In the genomic region with DNA sequence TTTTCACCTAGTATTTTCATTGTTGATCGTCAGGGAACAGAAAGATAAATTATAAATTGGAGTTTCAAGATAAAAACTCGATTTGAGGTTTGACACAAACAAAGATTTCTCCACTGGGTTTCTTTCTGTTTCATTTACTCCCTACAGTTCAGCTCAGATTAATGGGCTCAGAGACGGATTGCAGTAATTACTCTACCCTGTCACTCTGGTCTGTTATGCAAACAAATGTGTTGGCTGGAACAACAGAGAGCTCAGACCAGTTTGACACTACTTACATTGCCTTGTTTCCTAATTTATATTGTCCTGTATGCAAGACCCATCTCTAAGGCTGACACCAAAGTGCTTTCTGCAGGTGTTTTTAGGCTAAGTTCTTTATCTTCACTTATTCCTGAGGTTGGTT, we compare ENCODE assay signal across 20 cellular contexts.
DNase-seq lines count a peak whose midpoint lies in the region; ATAC-seq, FAIRE-seq and TF ChIP-seq lines count a peak whose summit lies in the region.
"Had no signal": no experiment of that assay in that cellular context is flagged by ENCODE, and none has a peak within 500 bp of the region (broad histone marks: within the 10 kb centered on the region; RNA-seq: fewer than 3 reads in every experiment).

No MANE protein-coding gene starts in this region.

- H2AFZ ChIP-seq in neural cell (ENCODE audit: low read depth, low read length): no peak overlapping the region

- peak overlapping the region; percentile 23 for H3K4me3 ChIP-seq in neural cell (ENCODE audit: low read length)
- H3K4me3 ChIP-seq: K562, SJSA1 had no signal

- no peaks in the 10 kb centered on the region for H3K27me3 Mint-ChIP-seq in WTC11 (ENCODE audit: low read depth)

- POLR2A ChIA-PET in WTC11 (lab: Charles Lee): no interaction called here

- no peak for TF ChIP-seq EP300 in neural cell (conservative IDR thresholded peaks at IDR 0.05; ENCODE audit: poor library complexity, severe bottlenecking)

- no peaks in the 10 kb centered on the region for H3K27me3 ChIP-seq in neural cell (ENCODE audit: insufficient read depth, low read depth, low read length)
- H3K27me3 ChIP-seq: SJSA1 had no signal

- no peaks in the 10 kb centered on the region for H4K20me1 ChIP-seq in neural cell (ENCODE audit: insufficient read depth)

- H3K4me3 Mint-ChIP-seq in WTC11: no peak overlapping the region
- H3K4me3 Mint-ChIP-seq: HFFc6; T-helper 1 cell treated with Interleukin-12 subunit alpha and Interleukin-12 subunit beta and Interleukin-4 antibody, amounts not matched to agents 30 μg/mL and 1 μg/mL, for 36 hours had no signal

- TF ChIP-seq RAD21 in neural cell (conservative IDR thresholded peaks at IDR 0.05): no peak

- ATAC-seq in WTC11 (no peak), GM19455 (IDR thresholded peaks at IDR 0.05; ENCODE audit: unreplicated experiment) (no peak)
- ATAC-seq: K562, Panc1 had no signal

- H3K9me3 Mint-ChIP-seq in WTC11: peaks cover 14% of the 10 kb centered on the region

- H3K9ac ChIP-seq in neural cell (ENCODE audit: low read length): no peak overlapping the region

- H3K4me1 Mint-ChIP-seq in WTC11: peaks cover 17% of the 10 kb centered on the region

- CTCF ChIA-PET in WTC11 (lab: Charles Lee): no interaction called here

- H3K27ac ChIP-seq in neural cell (ENCODE audit: low read length): no peak overlapping the region
- H3K27ac ChIP-seq: C4-2B, SJSA1 had no signal

- H3F3A ChIP-seq in neural cell (ENCODE audit: insufficient read depth, low read length, poor library complexity, severe bottlenecking): no peaks in the 10 kb centered on the region

- no peak for FAIRE-seq in H54 (lab: Jason Lieb, UNC)
- FAIRE-seq: GM19239, H1, K562 had no signal

- TF ChIP-seq CTCF in WTC11 (IDR thresholded peaks at IDR 0.05) (no peak), neural cell (IDR thresholded peaks at IDR 0.05; ENCODE audit: poor library complexity, severe bottlenecking) (no peak)

- peak overlapping the region; percentile 36; the same call in 1 of the 2 replicates for H3K27ac Mint-ChIP-seq in WTC11
- H3K27ac Mint-ChIP-seq: HFFc6; T-helper 1 cell treated with Interleukin-12 subunit alpha and Interleukin-12 subunit beta and Interleukin-4 antibody, amounts not matched to agents 30 μg/mL and 1 μg/mL, for 36 hours had no signal

- H3K36me3 ChIP-seq in neural cell (ENCODE audit: insufficient read depth, low read length): no peaks in the 10 kb centered on the region
- H3K36me3 ChIP-seq: SJSA1 had no signal

- DNase-seq in ELF-1 (ENCODE audit: low read depth, low spot score) (peak; percentile 9), NCI-H146 (lab: John Stamatoyannopoulos, UW) (peak; percentile 69), WTC11 (ENCODE audit: low spot score) (no peak), H54 (ENCODE audit: insufficient read length, low spot score) (no peak), NCI-H2029 (lab: John Stamatoyannopoulos, UW) (no peak)
- DNase-seq: AML-193, DMS 273 treated with DMSO at 0.1 percent for 48 hours, GF-D8, HFFc6, NCI-H1105 treated with DMSO at 0.1 percent for 48 hours, NCI-H1930 had no signal

- H3K9me2 ChIP-seq in neural cell (ENCODE audit: insufficient read depth, low read length): no peaks in the 10 kb centered on the region

- no peak for TF ChIP-seq POLR2A in H54 (IDR thresholded peaks at IDR 0.05; ENCODE audit: low read depth, low read length)

- no peaks in the 10 kb centered on the region for H3K79me2 ChIP-seq in neural cell (replicated peaks; ENCODE audit: insufficient read depth, low read length)

- H3K36me3 Mint-ChIP-seq in WTC11: no peaks in the 10 kb centered on the region

- H3K4me2 ChIP-seq in neural cell (ENCODE audit: low read length): no peak overlapping the region

- no peaks in the 10 kb centered on the region for H3K9me3 ChIP-seq in neural cell (ENCODE audit: low read length)
- H3K9me3 ChIP-seq: SJSA1 had no signal

TF ChIP-seq in WTC11, 78 proteins besides CTCF, POLR2A, EP300 and RAD21 (continues in another document):
- no peak for TF ChIP-seq CREB1 (CRISPR knock-in tag; IDR thresholded peaks at IDR 0.05)
- TF ChIP-seq, protein P1, sequence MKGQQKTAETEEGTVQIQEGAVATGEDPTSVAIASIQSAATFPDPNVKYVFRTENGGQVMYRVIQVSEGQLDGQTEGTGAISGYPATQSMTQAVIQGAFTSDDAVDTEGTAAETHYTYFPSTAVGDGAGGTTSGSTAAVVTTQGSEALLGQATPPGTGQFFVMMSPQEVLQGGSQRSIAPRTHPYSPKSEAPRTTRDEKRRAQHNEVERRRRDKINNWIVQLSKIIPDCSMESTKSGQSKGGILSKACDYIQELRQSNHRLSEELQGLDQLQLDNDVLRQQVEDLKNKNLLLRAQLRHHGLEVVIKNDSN (CRISPR knock-in tag; IDR thresholded peaks at IDR 0.05): no peak
- TF ChIP-seq ATF1 (CRISPR knock-in tag; IDR thresholded peaks at IDR 0.05): no peak
- TF ChIP-seq E2F4 (CRISPR knock-in tag; IDR thresholded peaks at IDR 0.05; ENCODE audit: borderline replicate concordance, low read depth): no peak
- TF ChIP-seq KAT7 (CRISPR knock-in tag; IDR thresholded peaks at IDR 0.05; ENCODE audit: borderline replicate concordance): no peak
- no peak for TF ChIP-seq ESRRA (CRISPR knock-in tag; IDR thresholded peaks at IDR 0.05; ENCODE audit: borderline replicate concordance)

TF ChIP-seq in neural cell, 6 proteins besides CTCF, POLR2A, EP300 and RAD21:
- TF ChIP-seq MXI1 (conservative IDR thresholded peaks at IDR 0.05; ENCODE audit: poor library complexity, severe bottlenecking) (no peak), POLR2AphosphoS5 (IDR thresholded peaks at IDR 0.05) (no peak), SMC3 (conservative IDR thresholded peaks at IDR 0.05; ENCODE audit: poor library complexity) (no peak), EZH2 (IDR thresholded peaks at IDR 0.05; ENCODE audit: borderline replicate concordance, insufficient read depth, low read length, poor library complexity, severe bottlenecking) (no peak)
- TF ChIP-seq, protein P2, sequence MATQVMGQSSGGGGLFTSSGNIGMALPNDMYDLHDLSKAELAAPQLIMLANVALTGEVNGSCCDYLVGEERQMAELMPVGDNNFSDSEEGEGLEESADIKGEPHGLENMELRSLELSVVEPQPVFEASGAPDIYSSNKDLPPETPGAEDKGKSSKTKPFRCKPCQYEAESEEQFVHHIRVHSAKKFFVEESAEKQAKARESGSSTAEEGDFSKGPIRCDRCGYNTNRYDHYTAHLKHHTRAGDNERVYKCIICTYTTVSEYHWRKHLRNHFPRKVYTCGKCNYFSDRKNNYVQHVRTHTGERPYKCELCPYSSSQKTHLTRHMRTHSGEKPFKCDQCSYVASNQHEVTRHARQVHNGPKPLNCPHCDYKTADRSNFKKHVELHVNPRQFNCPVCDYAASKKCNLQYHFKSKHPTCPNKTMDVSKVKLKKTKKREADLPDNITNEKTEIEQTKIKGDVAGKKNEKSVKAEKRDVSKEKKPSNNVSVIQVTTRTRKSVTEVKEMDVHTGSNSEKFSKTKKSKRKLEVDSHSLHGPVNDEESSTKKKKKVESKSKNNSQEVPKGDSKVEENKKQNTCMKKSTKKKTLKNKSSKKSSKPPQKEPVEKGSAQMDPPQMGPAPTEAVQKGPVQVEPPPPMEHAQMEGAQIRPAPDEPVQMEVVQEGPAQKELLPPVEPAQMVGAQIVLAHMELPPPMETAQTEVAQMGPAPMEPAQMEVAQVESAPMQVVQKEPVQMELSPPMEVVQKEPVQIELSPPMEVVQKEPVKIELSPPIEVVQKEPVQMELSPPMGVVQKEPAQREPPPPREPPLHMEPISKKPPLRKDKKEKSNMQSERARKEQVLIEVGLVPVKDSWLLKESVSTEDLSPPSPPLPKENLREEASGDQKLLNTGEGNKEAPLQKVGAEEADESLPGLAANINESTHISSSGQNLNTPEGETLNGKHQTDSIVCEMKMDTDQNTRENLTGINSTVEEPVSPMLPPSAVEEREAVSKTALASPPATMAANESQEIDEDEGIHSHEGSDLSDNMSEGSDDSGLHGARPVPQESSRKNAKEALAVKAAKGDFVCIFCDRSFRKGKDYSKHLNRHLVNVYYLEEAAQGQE (IDR thresholded peaks at IDR 0.05; ENCODE audit: borderline replicate concordance): no peak

Comparison
In these comparisons a context has a peak if more than half of its experiments do, and no peak if none do; other contexts are left out.
1. DNase-seq: peak in ELF-1 (single experiment) and NCI-H146 (single experiment); none in WTC11 (single experiment), H54 (single experiment) and NCI-H2029 (single experiment).